Comparison of ENCODE assay signal across 1 cellular context in genomic region chr3:115823083-115823482, GRCh38.
A peak's percentile ranks its signal among the peaks of the same experiment; 100 is the strongest.
TF ChIP-seq lines count a peak whose summit lies in the region.

No MANE protein-coding gene starts in this region.

TF ChIP-seq in HepG2, 621 proteins besides CTCF, POLR2A, EP300 and RAD21 (continued from another document):
- TF ChIP-seq MLXIP (CRISPR knock-in tag; IDR thresholded peaks at IDR 0.05; ENCODE audit: borderline replicate concordance) (no peak), ZFAT (CRISPR knock-in tag; conservative IDR thresholded peaks at IDR 0.05) (no peak), TRIM22 (IDR thresholded peaks at IDR 0.05) (no peak), PATZ1 (CRISPR knock-in tag; IDR thresholded peaks at IDR 0.05) (no peak), SALL1 (CRISPR knock-in tag; IDR thresholded peaks at IDR 0.05) (peak; percentile 22; the same call in 1 of the 2 replicates)
